ENCODE assay signal across 2 cellular contexts in genomic region chr10:100742067-100742771, GRCh38.
TF ChIP-seq lines count a peak whose summit lies in the region.

No MANE protein-coding gene starts in this region.

TF ChIP-seq in SK-N-SH, 30 proteins besides CTCF, POLR2A, EP300 and RAD21 (continued from another document):
- no peak for TF ChIP-seq MAX (IDR thresholded peaks at IDR 0.05; ENCODE audit: low read depth)
- TF ChIP-seq GABPA (IDR thresholded peaks at IDR 0.05; ENCODE audit: low read depth), result no peak
- TF ChIP-seq NRF1 (IDR thresholded peaks at IDR 0.05; ENCODE audit: low read depth, low read length), result no peak
- TF ChIP-seq SMC3 (IDR thresholded peaks at IDR 0.05; ENCODE audit: low read depth, low read length), result no peak
- no peak for TF ChIP-seq RFX5 (IDR thresholded peaks at IDR 0.05; ENCODE audit: low read length)
- no peak for TF ChIP-seq RCOR1 (IDR thresholded peaks at IDR 0.05; ENCODE audit: low read length)
- TF ChIP-seq PBX3 (IDR thresholded peaks at IDR 0.05), result no peak

TF ChIP-seq in SK-N-SH treated with all-trans-retinoic acid at 6 μM for 48 hours, 23 proteins besides CTCF, POLR2A, EP300 and RAD21 (continued from another document):
- TF ChIP-seq ZNF565 (CRISPR knock-in tag; conservative IDR thresholded peaks at IDR 0.05; ENCODE audit: low read depth) (no peak), ZNF70 (CRISPR knock-in tag; IDR thresholded peaks at IDR 0.05) (no peak), RARB (CRISPR knock-in tag; IDR thresholded peaks at IDR 0.05) (no peak), ISL1 (CRISPR knock-in tag; IDR thresholded peaks at IDR 0.05) (no peak), PATZ1 (CRISPR knock-in tag; IDR thresholded peaks at IDR 0.05; ENCODE audit: borderline replicate concordance) (no peak), ZFP30 (CRISPR knock-in tag; IDR thresholded peaks at IDR 0.05) (no peak), POU6F1 (CRISPR knock-in tag; IDR thresholded peaks at IDR 0.05; ENCODE audit: borderline replicate concordance, low read depth) (no peak), ZFP3 (CRISPR knock-in tag; IDR thresholded peaks at IDR 0.05) (no peak), ZC3H10 (CRISPR knock-in tag; IDR thresholded peaks at IDR 0.05) (no peak), CSRNP3 (CRISPR knock-in tag; IDR thresholded peaks at IDR 0.05) (no peak)
